In the genomic region with DNA sequence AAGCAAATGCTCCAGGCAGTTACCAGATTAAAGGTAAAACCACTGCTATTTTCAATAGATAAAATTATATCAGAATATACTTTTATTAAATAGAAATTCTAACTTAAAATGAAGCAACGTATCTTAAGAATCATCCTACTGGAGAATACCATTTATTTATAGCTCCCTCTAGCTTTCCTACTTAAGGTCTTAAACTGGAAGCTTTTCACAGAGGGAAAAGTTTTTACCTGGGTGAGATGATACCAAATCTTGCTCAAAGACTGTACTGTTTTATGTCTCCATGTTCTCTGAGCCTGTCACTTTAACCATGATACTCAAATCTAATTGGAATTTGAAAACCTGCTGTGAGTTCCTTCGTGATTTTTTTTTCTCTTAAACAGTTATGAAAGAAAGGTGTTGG, we compare ENCODE assay signal across 2 cellular contexts.
TF ChIP-seq lines count a peak whose summit lies in the region.

No MANE protein-coding gene starts in this region.

TF ChIP-seq in A549, 52 proteins besides CTCF, POLR2A, EP300 and RAD21:
- TF ChIP-seq, protein P1, sequence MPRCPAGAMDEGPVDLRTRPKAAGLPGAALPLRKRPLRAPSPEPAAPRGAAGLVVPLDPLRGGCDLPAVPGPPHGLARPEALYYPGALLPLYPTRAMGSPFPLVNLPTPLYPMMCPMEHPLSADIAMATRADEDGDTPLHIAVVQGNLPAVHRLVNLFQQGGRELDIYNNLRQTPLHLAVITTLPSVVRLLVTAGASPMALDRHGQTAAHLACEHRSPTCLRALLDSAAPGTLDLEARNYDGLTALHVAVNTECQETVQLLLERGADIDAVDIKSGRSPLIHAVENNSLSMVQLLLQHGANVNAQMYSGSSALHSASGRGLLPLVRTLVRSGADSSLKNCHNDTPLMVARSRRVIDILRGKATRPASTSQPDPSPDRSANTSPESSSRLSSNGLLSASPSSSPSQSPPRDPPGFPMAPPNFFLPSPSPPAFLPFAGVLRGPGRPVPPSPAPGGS (IDR thresholded peaks at IDR 0.05) = no peak

TF ChIP-seq in IMR-90, 13 proteins besides CTCF, POLR2A, EP300 and RAD21:
- TF ChIP-seq FOS (IDR thresholded peaks at IDR 0.05; ENCODE audit: low read depth, low read length) (no peak), CHD1 (IDR thresholded peaks at IDR 0.05; ENCODE audit: low read depth, low read length) (no peak), BHLHE40 (IDR thresholded peaks at IDR 0.05; ENCODE audit: low read depth, low read length) (no peak), CEBPB (IDR thresholded peaks at IDR 0.05; ENCODE audit: low read depth, low read length) (no peak), MAZ (IDR thresholded peaks at IDR 0.05; ENCODE audit: borderline replicate concordance, low read depth, low read length) (no peak), RCOR1 (IDR thresholded peaks at IDR 0.05; ENCODE audit: insufficient replicate concordance, low read length) (no peak), NFE2L2 (IDR thresholded peaks at IDR 0.05; ENCODE audit: low read depth, low read length) (no peak), SMC3 (IDR thresholded peaks at IDR 0.05; ENCODE audit: low read depth, low read length) (no peak), MAFK (IDR thresholded peaks at IDR 0.05; ENCODE audit: low read depth, low read length) (no peak), MXI1 (IDR thresholded peaks at IDR 0.05; ENCODE audit: borderline replicate concordance, low read depth, low read length) (no peak), RFX5 (IDR thresholded peaks at IDR 0.05; ENCODE audit: low read depth, low read length) (no peak)
- TF ChIP-seq, protein P2, sequence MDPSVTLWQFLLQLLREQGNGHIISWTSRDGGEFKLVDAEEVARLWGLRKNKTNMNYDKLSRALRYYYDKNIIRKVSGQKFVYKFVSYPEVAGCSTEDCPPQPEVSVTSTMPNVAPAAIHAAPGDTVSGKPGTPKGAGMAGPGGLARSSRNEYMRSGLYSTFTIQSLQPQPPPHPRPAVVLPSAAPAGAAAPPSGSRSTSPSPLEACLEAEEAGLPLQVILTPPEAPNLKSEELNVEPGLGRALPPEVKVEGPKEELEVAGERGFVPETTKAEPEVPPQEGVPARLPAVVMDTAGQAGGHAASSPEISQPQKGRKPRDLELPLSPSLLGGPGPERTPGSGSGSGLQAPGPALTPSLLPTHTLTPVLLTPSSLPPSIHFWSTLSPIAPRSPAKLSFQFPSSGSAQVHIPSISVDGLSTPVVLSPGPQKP (IDR thresholded peaks at IDR 0.05; ENCODE audit: borderline replicate concordance, low read depth, low read length) = no peak
- TF ChIP-seq, protein P3, sequence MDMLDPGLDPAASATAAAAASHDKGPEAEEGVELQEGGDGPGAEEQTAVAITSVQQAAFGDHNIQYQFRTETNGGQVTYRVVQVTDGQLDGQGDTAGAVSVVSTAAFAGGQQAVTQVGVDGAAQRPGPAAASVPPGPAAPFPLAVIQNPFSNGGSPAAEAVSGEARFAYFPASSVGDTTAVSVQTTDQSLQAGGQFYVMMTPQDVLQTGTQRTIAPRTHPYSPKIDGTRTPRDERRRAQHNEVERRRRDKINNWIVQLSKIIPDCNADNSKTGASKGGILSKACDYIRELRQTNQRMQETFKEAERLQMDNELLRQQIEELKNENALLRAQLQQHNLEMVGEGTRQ (IDR thresholded peaks at IDR 0.05; ENCODE audit: low read depth, low read length) = no peak
